In the genomic region with DNA sequence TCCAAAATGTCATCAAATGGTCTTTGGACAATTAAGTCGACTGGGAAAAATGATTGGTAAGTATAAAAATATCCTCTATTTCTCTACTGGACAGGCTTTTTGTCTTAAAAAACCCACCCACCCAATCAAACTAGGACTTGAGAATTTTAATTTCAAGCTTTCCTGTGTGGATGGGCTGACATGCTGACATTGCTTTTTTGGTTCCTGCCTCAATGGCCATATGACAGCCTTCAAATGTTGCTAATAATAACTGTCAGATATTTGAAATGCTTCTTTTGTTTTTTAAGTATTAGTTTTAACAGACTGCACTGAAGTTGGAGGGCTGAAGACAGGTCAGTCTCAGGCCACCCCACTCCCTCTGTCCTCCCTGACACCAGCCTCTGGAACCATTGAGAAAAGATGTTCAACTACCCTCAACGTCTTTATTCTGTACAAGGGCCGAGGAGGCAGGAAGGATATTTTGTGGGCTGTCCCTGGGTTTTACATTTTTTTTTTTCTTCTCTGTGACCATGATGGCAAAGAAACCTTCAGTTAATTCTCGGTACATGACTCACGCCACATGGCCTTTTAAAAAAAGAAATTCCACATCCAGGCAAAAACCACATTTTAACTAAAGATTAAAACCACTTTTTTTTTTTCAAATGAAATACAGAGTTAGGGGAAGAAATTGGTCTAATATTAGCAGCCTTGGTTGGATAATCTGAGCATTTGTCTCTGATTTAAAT, we compare ENCODE assay signal across 12 cellular contexts.
DNase-seq lines count a peak whose midpoint lies in the region; ATAC-seq, FAIRE-seq and TF ChIP-seq lines count a peak whose summit lies in the region.
"Had no signal": no experiment of that assay in that cellular context is flagged by ENCODE, and none has a peak within 500 bp of the region (broad histone marks: within the 10 kb centered on the region; RNA-seq: fewer than 3 reads in every experiment).

No MANE protein-coding gene starts in this region.

- H3K9me3 ChIP-seq in HepG2 (ENCODE audit: low read length) (no peaks in the 10 kb centered on the region), right lobe of liver (no peaks in the 10 kb centered on the region), aorta (ENCODE audit: control insufficient read depth, low read length) (no peaks in the 10 kb centered on the region)
- H3K9me3 ChIP-seq: SJCRH30 had no signal

- no peaks in the 10 kb centered on the region for H4K20me1 ChIP-seq in HepG2 (ENCODE audit: insufficient read depth, low read length)

- no peak overlapping the region for H3K4me2 ChIP-seq in HepG2 (ENCODE audit: low read depth, low read length)

- H3K27ac Mint-ChIP-seq in activated T-helper 17 cell treated with anti-CD3 and anti-CD28 coated beads, Interleukin-2, amount 50 U/mL, for 72 hours = no peak overlapping the region
- no peak overlapping the region for H3K27ac Mint-ChIP-seq in activated naive CD4-positive, alpha-beta T cell treated with anti-CD3 and anti-CD28 coated beads, Interleukin-2, amount 10 ng/mL, durations not matched to agents 7 days and 5 days

- intact Hi-C loops in HepG2 (cut with micrococcal nuclease; ENCODE audit: unreplicated experiment) = no loop called here
- intact Hi-C loops in right lobe of liver (cut with DNase I) = no loop called here
- intact Hi-C loops in aorta (cut with DNase I) = loop anchor here (5.0 to 10.0 kb wide), 3 partner anchors 42 to 93 kb away; no protein-coding TSS in a partner anchor

- BruUV-seq in HepG2 (replicated peaks; lab: Mats Ljungman, UMichigan) = no TSS peak

- H3K27ac ChIP-seq in HepG2 (ENCODE audit: extremely low read length, insufficient read depth, low read length) (no peak overlapping the region), right lobe of liver (no peak overlapping the region), aorta (ENCODE audit: low read depth in 1 of 2, low read length in 2 of 2) (peak overlapping the region; percentile 2 to 89)
- H3K27ac ChIP-seq: SJCRH30 had no signal

- H3K9me3 Mint-ChIP-seq in activated T-helper 17 cell treated with anti-CD3 and anti-CD28 coated beads, Interleukin-2, amount 50 U/mL, for 72 hours = no peaks in the 10 kb centered on the region
- H3K9me3 Mint-ChIP-seq in activated naive CD4-positive, alpha-beta T cell treated with anti-CD3 and anti-CD28 coated beads, Interleukin-2, amount 10 ng/mL, durations not matched to agents 7 days and 5 days = no peaks in the 10 kb centered on the region

- H3K79me2 ChIP-seq in HepG2 (ENCODE audit: insufficient read depth, low read length) = no peaks in the 10 kb centered on the region

- 94% methylated on average over 5 of the region's 5 CpGs for WGBS in HepG2 (ENCODE audit: low lambda C conversion rate)
- 63% methylated on average over 5 of the region's 5 CpGs for WGBS in right lobe of liver (ENCODE audit: insufficient coverage, low coverage, low lambda C conversion rate, missing lambda C conversion rate)
- 6 to 14% methylated on average over 5 of the region's 5 CpGs for WGBS in aorta, 2 donors

- H3K9ac ChIP-seq in HepG2 (ENCODE audit: insufficient read depth, low read depth, low read length) = no peak overlapping the region

- TF ChIP-seq POLR2A in HepG2 (IDR thresholded peaks at IDR 0.05; ENCODE audit: insufficient read depth in 1 of 2, low read depth in 2 of 2, low read length in 2 of 2) = no peak
- TF ChIP-seq POLR2A in right lobe of liver (IDR thresholded peaks at IDR 0.05) = no peak

- POLR2A ChIA-PET in HepG2 (lab: Yijun Ruan, JAX) = no interaction called here

- no peaks in the 10 kb centered on the region for H3K36me3 Mint-ChIP-seq in activated T-helper 17 cell treated with anti-CD3 and anti-CD28 coated beads, Interleukin-2, amount 50 U/mL, for 72 hours (ENCODE audit: low read depth)
- H3K36me3 Mint-ChIP-seq in activated naive CD4-positive, alpha-beta T cell treated with anti-CD3 and anti-CD28 coated beads, Interleukin-2, amount 10 ng/mL, durations not matched to agents 7 days and 5 days = no peaks in the 10 kb centered on the region
- H3K36me3 Mint-ChIP-seq: CD4-positive, alpha-beta memory T cell had no signal

- H3K4me1 Mint-ChIP-seq in activated T-helper 17 cell treated with anti-CD3 and anti-CD28 coated beads, Interleukin-2, amount 50 U/mL, for 72 hours = peaks cover 17% of the 10 kb centered on the region
- H3K4me1 Mint-ChIP-seq in activated naive CD4-positive, alpha-beta T cell treated with anti-CD3 and anti-CD28 coated beads, Interleukin-2, amount 10 ng/mL, durations not matched to agents 7 days and 5 days = peaks cover 12% of the 10 kb centered on the region

- ATAC-seq in HepG2 (no peak), right lobe of liver (no peak), aorta (ENCODE audit: low FRiP score) (peak; percentile 41)
- ATAC-seq in activated T-helper 17 cell treated with anti-CD3 and anti-CD28 coated beads, Interleukin-2, amount 50 U/mL, for 72 hours (replicated peaks) = peak; percentile 73

- H3K27me3 Mint-ChIP-seq in activated T-helper 17 cell treated with anti-CD3 and anti-CD28 coated beads, Interleukin-2, amount 50 U/mL, for 72 hours = no peaks in the 10 kb centered on the region
- H3K27me3 Mint-ChIP-seq in activated naive CD4-positive, alpha-beta T cell treated with anti-CD3 and anti-CD28 coated beads, Interleukin-2, amount 10 ng/mL, durations not matched to agents 7 days and 5 days = peaks cover 3% of the 10 kb centered on the region
- H3K27me3 Mint-ChIP-seq: CD4-positive, alpha-beta memory T cell had no signal

- peak overlapping the region; percentile 15 for H3K4me3 Mint-ChIP-seq in activated T-helper 17 cell treated with anti-CD3 and anti-CD28 coated beads, Interleukin-2, amount 50 U/mL, for 72 hours
- no peak overlapping the region for H3K4me3 Mint-ChIP-seq in activated naive CD4-positive, alpha-beta T cell treated with anti-CD3 and anti-CD28 coated beads, Interleukin-2, amount 10 ng/mL, durations not matched to agents 7 days and 5 days
- H3K4me3 Mint-ChIP-seq: CD4-positive, alpha-beta memory T cell had no signal

- DNase-seq in HepG2 (ENCODE audit: low spot score) (no peak), right lobe of liver (no peak), fibroblast of villous mesenchyme (ENCODE audit: low read depth) (peak; percentile 79), aorta (no peak), NCI-H526 (lab: John Stamatoyannopoulos, UW) (no peak), DMS 273 treated with DMSO at 0.1 percent for 48 hours (lab: John Stamatoyannopoulos, UW) (no peak)
- DNase-seq in activated naive CD4-positive, alpha-beta T cell treated with anti-CD3 and anti-CD28 coated beads, Interleukin-2, amount 10 ng/mL, durations not matched to agents 7 days and 5 days = no peak
- DNase-seq: CD4-positive, alpha-beta memory T cell; H7; NCI-H2081 treated with DMSO at 0.1 percent for 48 hours had no signal

- H3K27me3 ChIP-seq in HepG2 (ENCODE audit: control insufficient read depth in 1 of 2, insufficient read depth in 2 of 2, low read length in 2 of 2) = no peaks in the 10 kb centered on the region
- H3K27me3 ChIP-seq in right lobe of liver = no peaks in the 10 kb centered on the region
- no peaks in the 10 kb centered on the region for H3K27me3 ChIP-seq in aorta (ENCODE audit: control insufficient read depth in 1 of 2, insufficient read depth in 2 of 2, low read length in 1 of 2)
- H3K27me3 ChIP-seq: SJCRH30 had no signal

- TF ChIP-seq EP300 in HepG2 (IDR thresholded peaks at IDR 0.05; ENCODE audit: low read depth in 2 of 2, low read length in 2 of 2) (no peak), HepG2 (CRISPR knock-in tag; IDR thresholded peaks at IDR 0.05; ENCODE audit: borderline replicate concordance) (no peak)

- in situ Hi-C loops in HepG2 (cut with HindIII; ENCODE audit: extremely low pct_ligation_motif_present, low pct_unique_long_range_greater_than_20kb) = no loop called here

- H3K4me1 ChIP-seq in HepG2 (ENCODE audit: insufficient read depth, low read length) (no peaks in the 10 kb centered on the region), right lobe of liver (no peaks in the 10 kb centered on the region), aorta (ENCODE audit: control insufficient read depth in 1 of 2, insufficient read depth in 2 of 2, low read length in 2 of 2) (peaks cover 0 to 2% of the 10 kb centered on the region in 2 donors)
- H3K4me1 ChIP-seq: SJCRH30 had no signal

- FAIRE-seq in HepG2 (lab: Jason Lieb, UNC) = no peak

- TF ChIP-seq RAD21 in HepG2 (CRISPR knock-in tag; IDR thresholded peaks at IDR 0.05) = no peak

- H2AFZ ChIP-seq in HepG2 (ENCODE audit: low read length) = no peak overlapping the region

- no peak for TF ChIP-seq CTCF in HepG2 (CRISPR knock-in tag; IDR thresholded peaks at IDR 0.05)
- TF ChIP-seq CTCF in right lobe of liver (IDR thresholded peaks at IDR 0.05) = no peak
- TF ChIP-seq CTCF in fibroblast of villous mesenchyme (IDR thresholded peaks at IDR 0.05; ENCODE audit: insufficient read depth, low read depth, low read length) = no peak

- CTCF ChIA-PET in HepG2 (lab: Yijun Ruan, JAX; ENCODE audit: low intra/inter-chr PET ratio, low total read pairs) = no interaction called here
- CTCF ChIA-PET in activated naive CD4-positive, alpha-beta T cell treated with anti-CD3 and anti-CD28 coated beads, Interleukin-2, amount 10 ng/mL, durations not matched to agents 7 days and 5 days (lab: Charles Lee) = no interaction called here

- H3K4me3 ChIP-seq in HepG2 (replicated peaks in 1 of 3; ENCODE audit: insufficient read depth in 1 of 3, low read depth in 2 of 3, low read length in 3 of 3) (no peak overlapping the region), right lobe of liver (no peak overlapping the region), fibroblast of villous mesenchyme (ENCODE audit: low read depth, low read length) (no peak overlapping the region), aorta (ENCODE audit: low read length in 2 of 2) (no peak overlapping the region)
- H3K4me3 ChIP-seq: SJCRH30 had no signal

- H3K36me3 ChIP-seq in HepG2 (replicated peaks in 1 of 2; ENCODE audit: control insufficient read depth in 1 of 2, insufficient read depth in 2 of 2, low read length in 2 of 2) = peaks cover 0 to 24% of the 10 kb centered on the region in 2 experiments; a peak in 2 of 5 replicates
- H3K36me3 ChIP-seq in right lobe of liver = peaks cover 0 to 30% (median 0%) of the 10 kb centered on the region in 4 donors
- H3K36me3 ChIP-seq in aorta (ENCODE audit: control insufficient read depth in 1 of 2, insufficient read depth in 2 of 2, low read length in 1 of 2) = no peaks in the 10 kb centered on the region
- H3K36me3 ChIP-seq: SJCRH30 had no signal

TF ChIP-seq in HepG2, 621 proteins besides CTCF, POLR2A, EP300 and RAD21:
- TF ChIP-seq ISX (CRISPR knock-in tag; conservative IDR thresholded peaks at IDR 0.05) = no peak
- TF ChIP-seq MAFF (IDR thresholded peaks at IDR 0.05; ENCODE audit: low read depth, low read length) = 0 out of 2 replicates have a peak, but pooled peaks have one; percentile 46
- no peak for TF ChIP-seq ZSCAN25 (CRISPR knock-in tag; IDR thresholded peaks at IDR 0.05)
- no peak for TF ChIP-seq ZNF296 (CRISPR knock-in tag; conservative IDR thresholded peaks at IDR 0.05)
- TF ChIP-seq MAFK (conservative IDR thresholded peaks at IDR 0.05 in 1 of 2, IDR thresholded peaks at IDR 0.05 in 1 of 2; ENCODE audit: low read length in 2 of 2) = peak in 1 of 2 experiments; percentile 75; a peak in 3 of 4 replicates
- no peak for TF ChIP-seq ZFYVE20 (CRISPR knock-in tag; IDR thresholded peaks at IDR 0.05; ENCODE audit: borderline replicate concordance, low read depth)
- no peak for TF ChIP-seq ZIK1 (CRISPR knock-in tag; IDR thresholded peaks at IDR 0.05; ENCODE audit: borderline replicate concordance, low read depth)
- TF ChIP-seq ZNF3 (CRISPR knock-in tag; IDR thresholded peaks at IDR 0.05) = no peak

Comparison
In these comparisons a context has a peak if more than half of its experiments do, and no peak if none do; other contexts are left out.
1. ATAC-seq: peak in activated T-helper 17 cell treated with anti-CD3 and anti-CD28 coated beads, Interleukin-2, amount 50 U/mL, for 72 hours (single experiment) and aorta (single experiment); none in HepG2 (single experiment) and right lobe of liver (0 of 4).
2. H3K27ac ChIP-seq: peak in aorta (2 of 2); none in HepG2 (single experiment) and right lobe of liver (0 of 3).
3. intact Hi-C loops: an anchor here in aorta (5.0 to 10.0 kb wide); none called in HepG2 and right lobe of liver.